Comparison of ENCODE assay signal across 14 cellular contexts in genomic region chr2:121334581-121335293, GRCh38. TPM values are rescaled to one million over a fixed set of nuclear protein-coding genes. Genes with fewer than 3 reads are reported as not detected.
A peak's percentile ranks its signal among the peaks of the same experiment; 100 is the strongest.
DNase-seq lines count a peak whose midpoint lies in the region; ATAC-seq and TF ChIP-seq lines count a peak whose summit lies in the region.
"Had no signal": no experiment of that assay in that cellular context is flagged by ENCODE, and none has a peak within 500 bp of the region (broad histone marks: within the 10 kb centered on the region; RNA-seq: fewer than 3 reads in every experiment).

No MANE protein-coding gene starts in this region.

- H3K27ac Mint-ChIP-seq in neural crest cell (ENCODE audit: unreplicated experiment): peak overlapping the region; percentile 67
- H3K27ac Mint-ChIP-seq: CD4-positive, CD25-positive, alpha-beta regulatory T cell had no signal

- no peaks in the 10 kb centered on the region for H3K4me1 Mint-ChIP-seq in neural crest cell

- H3K9me3 Mint-ChIP-seq in neural crest cell: no peaks in the 10 kb centered on the region
- H3K9me3 Mint-ChIP-seq: CD4-positive, CD25-positive, alpha-beta regulatory T cell had no signal

- H3K9me2 ChIP-seq in MM.1S (replicated peaks; ENCODE audit: insufficient read depth, low read length): no peaks in the 10 kb centered on the region

- H3K4me3 ChIP-seq in H7 (ENCODE audit: insufficient read depth, low read depth, low read length) (no peak overlapping the region), body of pancreas (no peak overlapping the region), MM.1S (ENCODE audit: low read length) (no peak overlapping the region), breast epithelium (no peak overlapping the region)

- H2AFZ ChIP-seq in MM.1S (ENCODE audit: low read length): no peak overlapping the region

- no peak overlapping the region for H3K4me2 ChIP-seq in MM.1S (ENCODE audit: low read depth, low read length)

- TF ChIP-seq CTCF in body of pancreas (IDR thresholded peaks at IDR 0.05) (no peak), neural crest cell (conservative IDR thresholded peaks at IDR 0.05) (no peak), MM.1S (IDR thresholded peaks at IDR 0.05; ENCODE audit: low read length) (no peak), breast epithelium (IDR thresholded peaks at IDR 0.05) (no peak)

- H3K27ac ChIP-seq in body of pancreas: peak overlapping the region in 2 of 4 donors; percentile 28 to 49
- H3K27ac ChIP-seq in MM.1S (ENCODE audit: low read length): no peak overlapping the region
- no peak overlapping the region for H3K27ac ChIP-seq in breast epithelium

- H3K36me3 Mint-ChIP-seq in neural crest cell (ENCODE audit: low read depth): peaks cover 7% of the 10 kb centered on the region

- no peaks in the 10 kb centered on the region for H4K20me1 ChIP-seq in MM.1S (ENCODE audit: insufficient read depth, low read length)

- no peaks in the 10 kb centered on the region for H3K9me3 ChIP-seq in body of pancreas
- H3K9me3 ChIP-seq in MM.1S (replicated peaks; ENCODE audit: insufficient read depth, low read length): no peaks in the 10 kb centered on the region
- no peaks in the 10 kb centered on the region for H3K9me3 ChIP-seq in breast epithelium

- H3K4me1 ChIP-seq in body of pancreas (peaks cover 24% of the 10 kb centered on the region), MM.1S (ENCODE audit: low read length) (no peaks in the 10 kb centered on the region), breast epithelium (no peaks in the 10 kb centered on the region)

- 47 to 55% methylated on average over 4 to 14 of the region's 14 CpGs for WGBS in body of pancreas, 2 donors

- TF ChIP-seq POLR2A in body of pancreas (IDR thresholded peaks at IDR 0.05) (no peak), breast epithelium (IDR thresholded peaks at IDR 0.05) (no peak)

- DNase-seq in G401 (ENCODE audit: low spot score) (peak; percentile 87), H7 (peak; percentile 76), body of pancreas (peak; percentile 19 to 37 (median 31)), neural crest cell (ENCODE audit: low read depth, low spot score) (no peak), MM.1S (no peak), pons (ENCODE audit: low spot score) (no peak), breast epithelium (ENCODE audit: low spot score in 2 of 2) (no peak)
- DNase-seq: aorta; CD4-positive, CD25-positive, alpha-beta regulatory T cell; effector CD8-positive, alpha-beta T cell; IMR-90; mesenchymal stem cell; NCI-H1436; NCI-H524 had no signal

- in situ Hi-C loops in G401 (cut with HindIII; ENCODE audit: low sequenced_read_pairs): no loop called here

- H3K27me3 ChIP-seq in H7 (ENCODE audit: control insufficient read depth, insufficient read depth, low read length): no peaks in the 10 kb centered on the region
- H3K27me3 ChIP-seq in body of pancreas: no peaks in the 10 kb centered on the region
- no peaks in the 10 kb centered on the region for H3K27me3 ChIP-seq in MM.1S (replicated peaks; ENCODE audit: insufficient read depth, low read length)
- H3K27me3 ChIP-seq in breast epithelium: no peaks in the 10 kb centered on the region

- no peak overlapping the region for H3K9ac ChIP-seq in MM.1S (ENCODE audit: low read length)

- no peaks in the 10 kb centered on the region for H3K27me3 Mint-ChIP-seq in neural crest cell (ENCODE audit: low read depth)
- H3K27me3 Mint-ChIP-seq: CD4-positive, CD25-positive, alpha-beta regulatory T cell had no signal

- peak; percentile 52 for ATAC-seq in body of pancreas

- H3F3A ChIP-seq in MM.1S (ENCODE audit: insufficient read depth, low read length): no peaks in the 10 kb centered on the region

- intact Hi-C loops in body of pancreas (cut with DNase I): no loop called here
- intact Hi-C loops in breast epithelium (cut with DNase I; ENCODE audit: low total_unique reads): no loop called here

- H3K4me3 Mint-ChIP-seq in neural crest cell: no peak overlapping the region

- H3K79me2 ChIP-seq in MM.1S (ENCODE audit: low read length): no peaks in the 10 kb centered on the region

- H3K36me3 ChIP-seq in H7 (replicated peaks; ENCODE audit: control insufficient read depth, insufficient read depth, low read length): peaks cover 1% of the 10 kb centered on the region; the same call in 1 of the 2 replicates
- H3K36me3 ChIP-seq in body of pancreas (replicated peaks in 1 of 2; ENCODE audit: insufficient read depth in 1 of 2, low read depth in 2 of 2): peaks cover 3 to 6% of the 10 kb centered on the region in 2 donors
- no peaks in the 10 kb centered on the region for H3K36me3 ChIP-seq in MM.1S (replicated peaks; ENCODE audit: insufficient read depth, low read length)
- H3K36me3 ChIP-seq in breast epithelium: no peaks in the 10 kb centered on the region

RNA-seq across cellular contexts. Expression of gene TFCP2L1, which starts 49.7 kb away (rescaled TPM):
- 0.03 TPM in 1 of 2 replicates, not detected in the other for total RNA-seq in G401 (2014; rRNA removed; shearing (Covaris generic))
- total RNA-seq in H7 (2014; rRNA removed; shearing (Covaris generic)): 1.2 and 1.6 TPM in 2 replicates
- total RNA-seq in body of pancreas (1 to 10 TPM; 4.6 to 8.3 TPM), neural crest cell (not detected in 2 replicates), breast epithelium (10 to 100 TPM in 1 of 3 donors, 1 to 10 TPM in 2; 7.5 to 90.3 (median 8.3) TPM)
- total RNA-seq: IMR-90 had no signal

Comparison
In these comparisons a context has a peak if more than half of its experiments do, and no peak if none do; other contexts are left out.
1. DNase-seq: peak in G401 (single experiment), H7 (single experiment) and body of pancreas (4 of 4); none in neural crest cell (single experiment), MM.1S (single experiment), pons (single experiment) and breast epithelium (0 of 2).